In genomic region chr3:123626881-123627280, GRCh38 we compare ENCODE assay signal across 16 cellular contexts. TPM values are rescaled to one million over a fixed set of nuclear protein-coding genes. Genes with fewer than 3 reads are reported as not detected.
DNase-seq lines count a peak whose midpoint lies in the region; ATAC-seq and TF ChIP-seq lines count a peak whose summit lies in the region.
"Had no signal": no experiment of that assay in that cellular context is flagged by ENCODE, and none has a peak within 500 bp of the region (broad histone marks: within the 10 kb centered on the region; RNA-seq: fewer than 3 reads in every experiment).

No MANE protein-coding gene starts in this region.

- intact Hi-C loops in ascending aorta (cut with DNase I), result loop anchor here (5.0 kb wide), 1 partner anchor 40 kb away; the partner anchor contains the start of gene HACD2
- intact Hi-C loops in uterus (cut with DNase I; ENCODE audit: low total_unique reads), result no loop called here
- intact Hi-C loops in upper lobe of right lung (cut with DNase I), result no loop called here

- H3K36me3 ChIP-seq in ascending aorta, result peaks cover 72 to 90% of the 10 kb centered on the region in 2 donors
- no peaks in the 10 kb centered on the region for H3K36me3 ChIP-seq in uterus
- peaks cover 55% of the 10 kb centered on the region for H3K36me3 ChIP-seq in upper lobe of right lung

- no peak overlapping the region for H3K4me3 Mint-ChIP-seq in osteocyte (ENCODE audit: unreplicated experiment)
- H3K4me3 Mint-ChIP-seq: CD8-positive, alpha-beta T cell had no signal

- no peak for ATAC-seq in upper lobe of right lung
- ATAC-seq: CD8-positive, alpha-beta T cell; K562 had no signal

- H3K4me3 ChIP-seq in ascending aorta (no peak overlapping the region), uterus (no peak overlapping the region), upper lobe of right lung (no peak overlapping the region)
- H3K4me3 ChIP-seq: BLaER1 treated with 17β-estradiol and CSF1 and Interleukin-3, amounts not matched to agents 10 nM and 100 nM; K562 had no signal

- H3K4me1 Mint-ChIP-seq in osteocyte (ENCODE audit: unreplicated experiment), result peaks cover 32% of the 10 kb centered on the region

- H3K27me3 Mint-ChIP-seq in osteocyte (ENCODE audit: unreplicated experiment), result no peaks in the 10 kb centered on the region

- H3K9me3 ChIP-seq in ascending aorta, result no peaks in the 10 kb centered on the region
- H3K9me3 ChIP-seq in uterus, result no peaks in the 10 kb centered on the region
- H3K9me3 ChIP-seq in upper lobe of right lung, result no peaks in the 10 kb centered on the region
- H3K9me3 ChIP-seq: BLaER1 treated with 17β-estradiol and CSF1 and Interleukin-3, amounts not matched to agents 10 nM and 100 nM had no signal

- H3K27me3 ChIP-seq in ascending aorta, result no peaks in the 10 kb centered on the region
- H3K27me3 ChIP-seq in uterus, result no peaks in the 10 kb centered on the region
- H3K27me3 ChIP-seq in upper lobe of right lung, result no peaks in the 10 kb centered on the region
- H3K27me3 ChIP-seq: BLaER1 treated with 17β-estradiol and CSF1 and Interleukin-3, amounts not matched to agents 10 nM and 100 nM had no signal

- TF ChIP-seq CTCF in C4-2B (conservative IDR thresholded peaks at IDR 0.05) (no peak), ascending aorta (IDR thresholded peaks at IDR 0.05) (no peak), osteocyte (IDR thresholded peaks at IDR 0.05) (no peak), uterus (IDR thresholded peaks at IDR 0.05) (no peak), upper lobe of right lung (IDR thresholded peaks at IDR 0.05) (no peak)

- H3K36me3 Mint-ChIP-seq in osteocyte (ENCODE audit: unreplicated experiment), result peaks cover 10% of the 10 kb centered on the region

- H3K27ac Mint-ChIP-seq in osteocyte (ENCODE audit: unreplicated experiment), result no peak overlapping the region
- H3K27ac Mint-ChIP-seq: CD8-positive, alpha-beta T cell had no signal

- no peaks in the 10 kb centered on the region for H3K9me3 Mint-ChIP-seq in osteocyte (ENCODE audit: unreplicated experiment)
- H3K9me3 Mint-ChIP-seq: CD8-positive, alpha-beta T cell had no signal

- no peak for TF ChIP-seq POLR2A in uterus (IDR thresholded peaks at IDR 0.05)

- DNase-seq in ascending aorta (ENCODE audit: low spot score in 2 of 2) (peak in 1 of 2 donors; percentile 44), osteocyte (ENCODE audit: extremely low spot score, unreplicated experiment) (peak; percentile 23), uterus (no peak), upper lobe of right lung (no peak), NCI-H1436 (lab: John Stamatoyannopoulos, UW) (no peak), MV-4-11 (lab: John Stamatoyannopoulos, UW) (no peak)
- DNase-seq: ACHN; CD8-positive, alpha-beta T cell; COR-L47; DND-41; GDM1; HCEC 1CT had no signal

- H3K4me1 ChIP-seq in ascending aorta (peaks cover 0 to 6% of the 10 kb centered on the region in 2 donors), uterus (peaks cover 0 to 1% of the 10 kb centered on the region in 2 donors), upper lobe of right lung (no peaks in the 10 kb centered on the region)

- H3K27ac ChIP-seq in C4-2B (peak overlapping the region; percentile 75), ascending aorta (peak overlapping the region; percentile 22 to 50), uterus (peak overlapping the region; percentile 3 to 30), upper lobe of right lung (no peak overlapping the region)
- H3K27ac ChIP-seq: BLaER1 treated with 17β-estradiol and CSF1 and Interleukin-3, amounts not matched to agents 10 nM and 100 nM; HL-60 had no signal

RNA-seq across cellular contexts. Expression of gene HACD2, which starts 42.0 kb away (rescaled TPM):
- 10.2 TPM for total RNA-seq in ascending aorta
- total RNA-seq in osteocyte, result 63.8 and 69.4 TPM in 2 replicates
- 10 to 100 TPM; 21.5 to 38.0 (median 28.8) TPM for total RNA-seq in uterus
- 47.2 TPM for total RNA-seq in upper lobe of right lung
